ENCODE assay signal across 8 cellular contexts in the genomic region with DNA sequence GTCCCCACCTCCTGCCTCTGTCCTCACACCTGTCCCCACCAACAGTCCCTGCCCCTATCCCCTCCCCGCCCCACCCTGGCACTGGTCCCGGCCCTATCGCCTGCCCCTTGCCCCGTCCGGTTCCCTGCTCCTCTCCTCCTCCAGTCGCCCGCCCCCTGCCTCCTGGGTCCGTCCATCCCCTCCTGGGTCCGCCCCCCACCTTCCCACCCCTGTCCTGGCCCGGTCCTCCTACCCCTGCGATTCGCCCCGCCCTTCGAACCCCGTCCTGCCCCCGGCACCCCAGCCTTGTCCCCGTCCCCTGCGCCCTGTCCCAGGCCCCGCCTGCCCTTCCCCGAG.
DNase-seq lines count a peak whose midpoint lies in the region; ATAC-seq and TF ChIP-seq lines count a peak whose summit lies in the region.

No MANE protein-coding gene starts in this region.

- H3K9me3 ChIP-seq in HEK293 (ENCODE audit: control insufficient read depth, insufficient read depth, low read depth, low read length), result no peaks in the 10 kb centered on the region
- no peaks in the 10 kb centered on the region for H3K9me3 ChIP-seq in stomach smooth muscle (ENCODE audit: control insufficient read depth in 2 of 2, low read length in 2 of 2)

- no peaks in the 10 kb centered on the region for H3K27me3 ChIP-seq in stomach smooth muscle (ENCODE audit: control insufficient read depth in 1 of 2, insufficient read depth in 2 of 2, low read length in 2 of 2)

- peaks cover 10% of the 10 kb centered on the region for H3K36me3 Mint-ChIP-seq in activated naive CD8-positive, alpha-beta T cell treated with anti-CD3 and anti-CD28 coated beads, Interleukin-2, amount 50 U/mL, for 24 hours (ENCODE audit: low read depth)

- H3K4me3 Mint-ChIP-seq in activated naive CD8-positive, alpha-beta T cell treated with anti-CD3 and anti-CD28 coated beads, Interleukin-2, amount 50 U/mL, for 24 hours, result peak overlapping the region; percentile 79

- H3K27ac ChIP-seq in HEK293 (ENCODE audit: extremely low read depth, low read depth, low read length) (peak overlapping the region; percentile 74), stomach smooth muscle (ENCODE audit: low read length) (peak overlapping the region; percentile 76)

- H3K27ac Mint-ChIP-seq in activated naive CD8-positive, alpha-beta T cell treated with anti-CD3 and anti-CD28 coated beads, Interleukin-2, amount 50 U/mL, for 24 hours, result no peak overlapping the region

- H3K4me1 Mint-ChIP-seq in activated naive CD8-positive, alpha-beta T cell treated with anti-CD3 and anti-CD28 coated beads, Interleukin-2, amount 50 U/mL, for 24 hours, result peaks cover 23% of the 10 kb centered on the region

- CTCF ChIA-PET in HEK293 (lab: Yijun Ruan, JAX), result no interaction called here

- H3K4me1 ChIP-seq in HEK293 (ENCODE audit: control insufficient read depth, insufficient read depth, low read length) (no peaks in the 10 kb centered on the region), stomach smooth muscle (ENCODE audit: control insufficient read depth, insufficient read depth, low read length) (peaks cover 20% of the 10 kb centered on the region)

- H3K4me3 ChIP-seq in HEK293 (ENCODE audit: low read depth, low read length) (peak overlapping the region; percentile 87), stomach smooth muscle (ENCODE audit: low read length in 2 of 2) (peak overlapping the region; percentile 80 to 81)

- H3K27me3 Mint-ChIP-seq in activated naive CD8-positive, alpha-beta T cell treated with anti-CD3 and anti-CD28 coated beads, Interleukin-2, amount 50 U/mL, for 24 hours, result no peaks in the 10 kb centered on the region

- TF ChIP-seq CTCF in HEK293 (tag by site-specific recombination; IDR thresholded peaks at IDR 0.05), result no peak

- H3K36me3 ChIP-seq in HEK293 (ENCODE audit: control insufficient read depth in 2 of 2, insufficient read depth in 1 of 2, low read length in 2 of 2) (peaks cover 0 to 43% of the 10 kb centered on the region in 2 experiments; a peak in 2 of 3 replicates), stomach smooth muscle (ENCODE audit: control insufficient read depth in 2 of 2, insufficient read depth in 2 of 2, low read length in 2 of 2) (peaks cover 23 to 27% of the 10 kb centered on the region in 2 donors)

- POLR2A ChIA-PET in HEK293 (lab: Yijun Ruan, JAX), result interaction anchor here (0.7 to 3.4 kb wide), 7 partner anchors 9 to 112 kb away, joined by 3 to 15 read pairs (median 5); partner anchors contain the start of gene TRAF2

- DNase-seq in activated naive CD8-positive, alpha-beta T cell treated with anti-CD3 and anti-CD28 coated beads, Interleukin-2, amount 50 U/mL, for 24 hours, result no peak
- DNase-seq in iPS-NIHi11 (ENCODE audit: low spot score), result peak; percentile 57
- DNase-seq in NCI-H128 (lab: John Stamatoyannopoulos, UW; ENCODE audit: unreplicated experiment), result no peak
- DNase-seq in NK-92 treated with Interleukin-12 subunit alpha and Interleukin-12 subunit beta, amount 100 ng/mL, for 24 hours (lab: John Stamatoyannopoulos, UW), result no peak

- H3K9me3 Mint-ChIP-seq in activated naive CD8-positive, alpha-beta T cell treated with anti-CD3 and anti-CD28 coated beads, Interleukin-2, amount 50 U/mL, for 24 hours, result no peaks in the 10 kb centered on the region

- peak overlapping the region; percentile 79 to 83 for H3K9ac ChIP-seq in stomach smooth muscle (ENCODE audit: low read length in 2 of 2)

- ATAC-seq in activated naive CD8-positive, alpha-beta T cell treated with anti-CD3 and anti-CD28 coated beads, Interleukin-2, amount 50 U/mL, for 24 hours, result peak; percentile 15
- no peak for ATAC-seq in GM19397 (IDR thresholded peaks at IDR 0.05; ENCODE audit: unreplicated experiment)
- ATAC-seq in GM18868 (IDR thresholded peaks at IDR 0.05; ENCODE audit: unreplicated experiment), result no peak

TF ChIP-seq in HEK293, 187 proteins besides CTCF, POLR2A, EP300 and RAD21:
- TF ChIP-seq ZNF629 (tag by site-specific recombination; IDR thresholded peaks at IDR 0.05) (no peak), ZNF140 (tag by site-specific recombination; IDR thresholded peaks at IDR 0.05) (no peak), ZNF555 (tag by site-specific recombination; conservative IDR thresholded peaks at IDR 0.05) (no peak), GLIS2 (tag by site-specific recombination; IDR thresholded peaks at IDR 0.05) (no peak)
- TF ChIP-seq, protein P1, sequence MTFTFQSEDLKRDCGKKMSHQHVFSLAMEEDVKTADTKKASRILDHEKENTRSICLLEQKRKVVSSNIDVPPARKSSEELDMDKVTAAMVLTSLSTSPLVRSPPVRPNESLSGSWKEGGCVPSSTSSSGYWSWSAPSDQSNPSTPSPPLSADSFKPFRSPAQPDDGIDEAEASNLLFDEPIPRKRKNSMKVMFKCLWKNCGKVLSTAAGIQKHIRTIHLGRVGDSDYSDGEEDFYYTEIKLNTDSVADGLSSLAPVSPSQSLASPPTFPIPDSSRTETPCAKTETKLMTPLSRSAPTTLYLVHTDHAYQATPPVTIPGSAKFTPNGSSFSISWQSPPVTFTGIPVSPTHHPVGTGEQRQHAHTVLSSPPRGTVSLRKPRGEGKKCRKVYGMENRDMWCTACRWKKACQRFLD (tag by site-specific recombination; IDR thresholded peaks at IDR 0.05), result no peak
- TF ChIP-seq, protein P2, sequence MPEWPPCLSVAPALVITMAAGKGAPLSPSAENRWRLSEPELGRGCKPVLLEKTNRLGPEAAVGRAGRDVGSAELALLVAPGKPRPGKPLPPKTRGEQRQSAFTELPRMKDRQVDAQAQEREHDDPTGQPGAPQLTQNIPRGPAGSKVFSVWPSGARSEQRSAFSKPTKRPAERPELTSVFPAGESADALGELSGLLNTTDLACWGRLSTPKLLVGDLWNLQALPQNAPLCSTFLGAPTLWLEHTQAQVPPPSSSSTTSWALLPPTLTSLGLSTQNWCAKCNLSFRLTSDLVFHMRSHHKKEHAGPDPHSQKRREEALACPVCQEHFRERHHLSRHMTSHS (tag by site-specific recombination; IDR thresholded peaks at IDR 0.05), result no peak
